In the genomic region with DNA sequence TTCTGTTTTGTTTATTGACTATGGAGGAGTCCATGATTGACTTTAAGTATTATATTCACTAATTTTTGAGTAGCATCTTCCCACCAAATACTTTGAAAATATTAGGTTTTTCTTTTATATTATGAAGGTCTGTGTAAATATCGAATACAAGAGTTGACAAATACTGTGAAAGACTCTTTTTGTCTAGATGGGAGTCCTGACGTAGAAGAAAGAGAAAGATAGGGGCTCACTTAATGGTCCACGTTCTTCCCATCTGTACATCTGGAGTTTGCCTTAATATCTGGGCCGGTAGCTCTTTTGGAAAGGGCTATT, we compare ENCODE assay signal across 1 cellular context.
TF ChIP-seq lines count a peak whose summit lies in the region.

No MANE protein-coding gene starts in this region.

TF ChIP-seq in endothelial cell of umbilical vein, 7 proteins besides CTCF, POLR2A, EP300 and RAD21:
- TF ChIP-seq JUN (IDR thresholded peaks at IDR 0.05; ENCODE audit: borderline replicate concordance, insufficient read depth, insufficient read length, low read depth): no peak
- no peak for TF ChIP-seq EZH2 (IDR thresholded peaks at IDR 0.05; ENCODE audit: borderline replicate concordance, low read depth, low read length, severe bottlenecking)
- no peak for TF ChIP-seq FOS (IDR thresholded peaks at IDR 0.05; ENCODE audit: borderline replicate concordance, insufficient read depth, low read length)
- TF ChIP-seq MYC (IDR thresholded peaks at IDR 0.05; ENCODE audit: low read depth, low read length): no peak
- TF ChIP-seq GATA2 (IDR thresholded peaks at IDR 0.05; ENCODE audit: insufficient read depth, insufficient read length, low read depth, low read length): no peak
- no peak for TF ChIP-seq POLR2AphosphoS5 (IDR thresholded peaks at IDR 0.05; ENCODE audit: insufficient read depth, low read depth, low read length)
- TF ChIP-seq, protein P1, sequence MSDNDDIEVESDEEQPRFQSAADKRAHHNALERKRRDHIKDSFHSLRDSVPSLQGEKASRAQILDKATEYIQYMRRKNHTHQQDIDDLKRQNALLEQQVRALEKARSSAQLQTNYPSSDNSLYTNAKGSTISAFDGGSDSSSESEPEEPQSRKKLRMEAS (IDR thresholded peaks at IDR 0.05; ENCODE audit: insufficient read depth, insufficient read length): no peak
